21 cellular contexts compared by ENCODE assay signal in genomic region chrX:115531818-115532403, GRCh38. TPM values are rescaled to one million over a fixed set of nuclear protein-coding genes. Genes with fewer than 3 reads are reported as not detected.
DNase-seq lines count a peak whose midpoint lies in the region; ATAC-seq and TF ChIP-seq lines count a peak whose summit lies in the region.
"Had no signal": no experiment of that assay in that cellular context is flagged by ENCODE, and none has a peak within 500 bp of the region (broad histone marks: within the 10 kb centered on the region; RNA-seq: fewer than 3 reads in every experiment).

No MANE protein-coding gene starts in this region.

- H3F3A ChIP-seq in MM.1S (ENCODE audit: insufficient read depth, low read length) = no peaks in the 10 kb centered on the region

- peaks cover 0 to 18% (median 0%) of the 10 kb centered on the region in 9 donors for H3K27me3 ChIP-seq in heart left ventricle
- no peaks in the 10 kb centered on the region for H3K27me3 ChIP-seq in left ventricle myocardium inferior (ENCODE audit: low read depth)
- no peaks in the 10 kb centered on the region for H3K27me3 ChIP-seq in MM.1S (replicated peaks; ENCODE audit: insufficient read depth, low read length)
- H3K27me3 ChIP-seq: cardiac muscle cell had no signal

- intact Hi-C loops in heart left ventricle (cut with DNase I) = no loop called here
- intact Hi-C loops in left ventricle myocardium inferior (cut with micrococcal nuclease) = no loop called here

- DNase-seq in heart left ventricle (no peak), left ventricle myocardium inferior (no peak), cardiac fibroblast (ENCODE audit: low read depth in 2 of 2) (peak; percentile 50 to 68), kidney tubule cell (ENCODE audit: low spot score) (peak; percentile 28), MM.1S (no peak), GM19240 (ENCODE audit: insufficient read length, low spot score) (no peak)
- DNase-seq in activated CD4-positive, alpha-beta T cell treated with anti-CD3 and anti-CD28 coated beads, Interleukin-2, amount 50 U/mL, for 4 hours = no peak
- DNase-seq: 8988T; activated CD4-positive, CD25-positive, alpha-beta regulatory T cell treated with anti-CD3 and anti-CD28 coated beads, Interleukin-2, amount 50 U/mL, for 72 hours; activated CD8-positive, alpha-beta memory T cell treated with anti-CD3 and anti-CD28 coated beads, Interleukin-2, amount 50 U/mL, for 4 hours; activated naive CD4-positive, alpha-beta T cell treated with anti-CD3 and anti-CD28 coated beads for 36 hours; CD8-positive, alpha-beta memory T cell; endodermal cell; heart right ventricle; left cardiac atrium; MV-4-11; NCI-H2107; NCI-H82; stomach had no signal

- H3K36me3 ChIP-seq in heart left ventricle (no peaks in the 10 kb centered on the region), left ventricle myocardium inferior (no peaks in the 10 kb centered on the region), MM.1S (replicated peaks; ENCODE audit: insufficient read depth, low read length) (no peaks in the 10 kb centered on the region)
- H3K36me3 ChIP-seq: cardiac muscle cell, heart right ventricle, stomach had no signal

- H4K20me1 ChIP-seq in MM.1S (ENCODE audit: insufficient read depth, low read length) = no peaks in the 10 kb centered on the region

- TF ChIP-seq POLR2A in heart left ventricle (IDR thresholded peaks at IDR 0.05) = no peak

- no peaks in the 10 kb centered on the region for H3K9me2 ChIP-seq in MM.1S (replicated peaks; ENCODE audit: insufficient read depth, low read length)

- H3K4me2 ChIP-seq in MM.1S (ENCODE audit: low read depth, low read length) = no peak overlapping the region

- 64 to 75% (median 71%) methylated on average over 4 of the region's 4 CpGs for WGBS in heart left ventricle, 4 donors

- no peak for TF ChIP-seq CTCF in heart left ventricle (IDR thresholded peaks at IDR 0.05)
- no peak for TF ChIP-seq CTCF in left ventricle myocardium inferior (IDR thresholded peaks at IDR 0.05; ENCODE audit: borderline replicate concordance)
- TF ChIP-seq CTCF in cardiac fibroblast (IDR thresholded peaks at IDR 0.05; ENCODE audit: low read depth, low read length) = no peak
- no peak for TF ChIP-seq CTCF in MM.1S (IDR thresholded peaks at IDR 0.05; ENCODE audit: low read length)

- H3K27ac ChIP-seq in heart left ventricle = peak overlapping the region in 1 of 12 donors; percentile 30
- H3K27ac ChIP-seq in left ventricle myocardium inferior (replicated peaks) = no peak overlapping the region
- H3K27ac ChIP-seq in MM.1S (ENCODE audit: low read length) = no peak overlapping the region
- H3K27ac ChIP-seq: cardiac muscle cell, stomach had no signal

- no peak overlapping the region for H2AFZ ChIP-seq in MM.1S (ENCODE audit: low read length)

- H3K4me1 ChIP-seq in heart left ventricle = peaks cover 0 to 8% (median 0%) of the 10 kb centered on the region in 12 donors
- peaks cover 3% of the 10 kb centered on the region for H3K4me1 ChIP-seq in left ventricle myocardium inferior
- H3K4me1 ChIP-seq in MM.1S (ENCODE audit: low read length) = no peaks in the 10 kb centered on the region
- H3K4me1 ChIP-seq: heart right ventricle, stomach had no signal

- H3K9ac ChIP-seq in MM.1S (ENCODE audit: low read length) = no peak overlapping the region

- ATAC-seq in heart left ventricle (peak in 3 of 4 donors; percentile 38 to 71 (median 63)), HG02588 (IDR thresholded peaks at IDR 0.05; ENCODE audit: unreplicated experiment) (no peak)

- H3K4me3 ChIP-seq in heart left ventricle = no peak overlapping the region
- H3K4me3 ChIP-seq in left ventricle myocardium inferior = no peak overlapping the region
- no peak overlapping the region for H3K4me3 ChIP-seq in cardiac fibroblast (replicated peaks in 1 of 2; ENCODE audit: low read depth in 2 of 2, low read length in 2 of 2)
- no peak overlapping the region for H3K4me3 ChIP-seq in MM.1S (ENCODE audit: low read length)
- H3K4me3 ChIP-seq: cardiac muscle cell, heart right ventricle, stomach had no signal

- no peaks in the 10 kb centered on the region for H3K79me2 ChIP-seq in MM.1S (ENCODE audit: low read length)

- no peaks in the 10 kb centered on the region for H3K9me3 ChIP-seq in heart left ventricle
- no peaks in the 10 kb centered on the region for H3K9me3 ChIP-seq in left ventricle myocardium inferior (replicated peaks)
- H3K9me3 ChIP-seq in MM.1S (replicated peaks; ENCODE audit: insufficient read depth, low read length) = no peaks in the 10 kb centered on the region
- H3K9me3 ChIP-seq: heart right ventricle, stomach had no signal

RNA-seq across cellular contexts. Expression of gene PLS3, which starts 29.1 kb away (rescaled TPM):
- total RNA-seq in heart left ventricle (10 to 100 TPM; 33.6 to 61.8 (median 36.6) TPM), left ventricle myocardium inferior (42.7 TPM)
- polyA plus RNA-seq in heart left ventricle = 10 to 100 TPM; 17.5 to 42.7 TPM
- polyA plus RNA-seq: CD8-positive, alpha-beta memory T cell had no signal

Comparison
In these comparisons a context has a peak if more than half of its experiments do, and no peak if none do; other contexts are left out.
1. DNase-seq: peak in cardiac fibroblast (2 of 2) and kidney tubule cell (single experiment); none in heart left ventricle (0 of 5), left ventricle myocardium inferior (single experiment), MM.1S (single experiment), activated CD4-positive, alpha-beta T cell treated with anti-CD3 and anti-CD28 coated beads, Interleukin-2, amount 50 U/mL, for 4 hours (0 of 2) and GM19240 (single experiment).